In the genomic region with DNA sequence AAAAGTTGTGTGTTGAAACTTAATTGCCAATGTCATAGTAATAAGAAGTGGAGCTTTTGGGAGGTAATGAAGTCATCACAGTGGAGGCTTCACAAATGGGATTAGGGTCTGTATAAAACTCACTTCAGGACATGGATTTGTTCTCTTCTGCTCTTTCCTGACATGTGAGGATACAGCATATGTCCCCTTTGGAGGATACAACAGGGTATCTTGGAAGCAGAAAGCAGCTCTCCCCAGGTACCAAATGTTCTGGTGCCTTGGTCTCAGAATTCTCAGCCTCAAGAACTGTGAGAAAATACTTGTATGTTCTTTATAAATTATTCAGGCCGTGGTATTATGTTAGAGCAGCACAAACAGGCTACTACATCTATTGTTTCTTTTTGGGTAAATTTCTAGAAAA, we compare ENCODE assay signal across 24 cellular contexts.
"Had no signal": no experiment of that assay in that cellular context is flagged by ENCODE, and none has a peak within 500 bp of the region (broad histone marks: within the 10 kb centered on the region; RNA-seq: fewer than 3 reads in every experiment).

No MANE protein-coding gene starts in this region.

- H3K36me3 ChIP-seq: cardiac muscle cell, colonic mucosa had no signal

- DNase-seq: activated B cell treated with CpG ODN at 0.5 μM for 24 hours; activated CD4-positive, alpha-beta memory T cell treated with anti-CD3 and anti-CD28 coated beads for 36 hours; activated CD4-positive, alpha-beta T cell treated with anti-CD3 and anti-CD28 coated beads for 4 hours; activated CD4-positive, alpha-beta T cell treated with anti-CD3 and anti-CD28 coated beads, Interleukin-2, amount 10 ng/mL, durations not matched to agents 24 days and 14 days; activated CD4-positive, alpha-beta T cell treated with anti-CD3 and anti-CD28 coated beads, Interleukin-2, amount 50 U/mL, for 1 hour; activated CD4-positive, alpha-beta T cell treated with anti-CD3 and anti-CD28 coated beads, Interleukin-2, amount 50 U/mL, for 4 hours; activated CD4-positive, CD25-positive, alpha-beta regulatory T cell treated with anti-CD3 and anti-CD28 coated beads, Interleukin-2, amount 50 U/mL, for 72 hours; activated CD8-positive, alpha-beta memory T cell treated with anti-CD3 and anti-CD28 coated beads, Interleukin-2, amount 50 U/mL, for 48 hours; activated CD8-positive, alpha-beta T cell treated with anti-CD3 and anti-CD28 coated beads for 36 hours; activated effector memory CD4-positive, alpha-beta T cell treated with Interleukin-2 at 50 U/mL for 16 hours; activated gamma-delta T cell; activated naive CD4-positive, alpha-beta T cell treated with anti-CD3 and anti-CD28 coated beads for 36 hours; activated naive CD8-positive, alpha-beta T cell treated with anti-CD3 and anti-CD28 coated beads, Interleukin-2, amount 10 ng/mL, durations not matched to agents 7 days and 5 days; activated naive CD8-positive, alpha-beta T cell treated with anti-CD3 and anti-CD28 coated beads, Interleukin-2, amount 50 U/mL, for 24 hours; activated T-cell treated with anti-CD3 and anti-CD28 coated beads, Interleukin-2, amount 50 U/mL, for 24 hours; activated T-cell treated with anti-CD3 and anti-CD28 coated beads, Interleukin-2, amount 50 U/mL, for 48 hours; amygdala; anterior cingulate cortex; colonic mucosa; T-helper 1 cell; T-helper 2 cell; T-helper 9 cell had no signal

- H3K4me3 ChIP-seq: cardiac muscle cell, colonic mucosa had no signal

- ATAC-seq: activated CD8-positive, alpha-beta T cell treated with anti-CD3 and anti-CD28 coated beads for 36 hours; activated naive CD8-positive, alpha-beta T cell treated with anti-CD3 and anti-CD28 coated beads, Interleukin-2, amount 50 U/mL, for 24 hours had no signal

- H3K27ac ChIP-seq: cardiac muscle cell, colonic mucosa, VCaP had no signal

- H3K27me3 ChIP-seq: cardiac muscle cell, colonic mucosa had no signal

- H3K4me1 ChIP-seq: colonic mucosa had no signal
